In genomic region chr1:40958210-40958609, GRCh38 we compare ENCODE assay signal across 34 cellular contexts.
"Had no signal": no experiment of that assay in that cellular context is flagged by ENCODE, and none has a peak within 500 bp of the region (broad histone marks: within the 10 kb centered on the region; RNA-seq: fewer than 3 reads in every experiment).

No MANE protein-coding gene starts in this region.

- H3K4me3 ChIP-seq: MG63 had no signal

- H3K27me3 ChIP-seq: MG63 had no signal

- DNase-seq: Karpas-422, Kasumi-1, MG63, MM.1S, MV-4-11, NCI-H1048, NCI-H1092, NCI-H1092 treated with DMSO at 0.1 percent for 48 hours, NCI-H1105, NCI-H1105 treated with DMSO at 0.1 percent for 48 hours, NCI-H1417, NCI-H1417 treated with DMSO at 0.1 percent for 48 hours, NCI-H1436, NCI-H1436 treated with DMSO at 0.1 percent for 48 hours, NCI-H146, NCI-H1694, NCI-H1694 treated with DMSO at 0.1 percent for 48 hours, NCI-H187, NCI-H187 treated with DMSO at 0.1 percent for 48 hours, NCI-H1930, NCI-H2029, NCI-H2029 treated with DMSO at 0.1 percent for 48 hours, NCI-H2081, NCI-H2081 treated with DMSO at 0.1 percent for 48 hours, NCI-H2107, NCI-H2171, NCI-H2171 treated with DMSO at 0.1 percent for 48 hours, NCI-H2227 treated with DMSO at 0.1 percent for 48 hours, NCI-H226, NCI-H345, NCI-H446, NCI-H446 treated with DMSO at 0.1 percent for 48 hours, NCI-H510A, NCI-H510A treated with DMSO at 0.1 percent for 48 hours had no signal

- H3K36me3 ChIP-seq: MG63 had no signal

- H3K9me3 ChIP-seq: MG63 had no signal
